Comparison of ENCODE assay signal across 8 cellular contexts in genomic region chr1:151945725-151946365, GRCh38. TPM values are rescaled to one million over a fixed set of nuclear protein-coding genes. Genes with fewer than 3 reads are reported as not detected.
DNase-seq lines count a peak whose midpoint lies in the region; ATAC-seq and TF ChIP-seq lines count a peak whose summit lies in the region.

No MANE protein-coding gene starts in this region.

- TF ChIP-seq CTCF in AG09319 (IDR thresholded peaks at IDR 0.05; ENCODE audit: low read depth, low read length) (no peak; the same call in 1 of the 2 replicates), HFF-Myc (IDR thresholded peaks at IDR 0.05; ENCODE audit: low read depth, low read length, missing control alignments) (no peak), fibroblast of villous mesenchyme (IDR thresholded peaks at IDR 0.05; ENCODE audit: insufficient read depth, low read depth, low read length) (no peak), transverse colon (IDR thresholded peaks at IDR 0.05) (peak in 1 of 5 experiments; percentile 16)

- H3K9me3 ChIP-seq in trophoblast cell (ENCODE audit: insufficient read depth, low read depth, low read length): peaks cover 2% of the 10 kb centered on the region
- no peaks in the 10 kb centered on the region for H3K9me3 ChIP-seq in transverse colon

- TF ChIP-seq POLR2A in transverse colon (IDR thresholded peaks at IDR 0.05): no peak

- H4K91ac ChIP-seq in trophoblast cell (ENCODE audit: low read depth, low read length): no peak overlapping the region

- DNase-seq in AG09319 (ENCODE audit: extremely low read depth, low read depth) (peak; percentile 98), HFF-Myc (ENCODE audit: extremely low read depth, low read depth) (peak; percentile 99), RKO (ENCODE audit: low spot score) (peak; percentile 82), fibroblast of villous mesenchyme (ENCODE audit: low read depth) (peak; percentile 96), trophoblast cell (peak; percentile 98 to 100), transverse colon (peak; percentile 89)
- peak; percentile 77 to 80 for DNase-seq in activated T-cell treated with anti-CD3 and anti-CD28 coated beads, Interleukin-2, amount 50 U/mL, for 72 hours

- H3K9ac ChIP-seq in trophoblast cell (ENCODE audit: low read length): no peak overlapping the region

- H2BK12ac ChIP-seq in trophoblast cell (ENCODE audit: low read length): no peak overlapping the region

- H2AFZ ChIP-seq in trophoblast cell (ENCODE audit: insufficient read depth, low read length, poor library complexity): no peak overlapping the region

- no peak overlapping the region for H2AK5ac ChIP-seq in trophoblast cell (ENCODE audit: low read length)

- H3K4me3 Mint-ChIP-seq in activated T-cell treated with anti-CD3 and anti-CD28 coated beads, Interleukin-2, amount 50 U/mL, for 72 hours: peak overlapping the region; percentile 39 to 93

- no peak overlapping the region for H2BK120ac ChIP-seq in trophoblast cell (ENCODE audit: insufficient read depth, low read length, poor library complexity)

- H3K27me3 Mint-ChIP-seq in activated T-cell treated with anti-CD3 and anti-CD28 coated beads, Interleukin-2, amount 50 U/mL, for 72 hours (ENCODE audit: low read depth): no peaks in the 10 kb centered on the region

- no peak overlapping the region for H3K4me2 ChIP-seq in trophoblast cell (ENCODE audit: low read length)

- no CpG with 5 or more reads among the region's 8 CpGs for WGBS in trophoblast cell (ENCODE audit: extremely low coverage, insufficient coverage, insufficient read length)
- 25% methylated on average over 7 to 8 of the region's 8 CpGs for WGBS in transverse colon (ENCODE audit: low coverage in 1 of 2), 2 donors

- H3K4ac ChIP-seq in trophoblast cell (ENCODE audit: low read depth, low read length): no peak overlapping the region

- H3K14ac ChIP-seq in trophoblast cell (ENCODE audit: low read length): no peak overlapping the region

- H3K27ac Mint-ChIP-seq in activated T-cell treated with anti-CD3 and anti-CD28 coated beads, Interleukin-2, amount 50 U/mL, for 72 hours: peak overlapping the region; percentile 98

- no peak overlapping the region for H2BK5ac ChIP-seq in trophoblast cell (ENCODE audit: low read depth, low read length, poor library complexity)

- H3K9me3 Mint-ChIP-seq in activated T-cell treated with anti-CD3 and anti-CD28 coated beads, Interleukin-2, amount 50 U/mL, for 72 hours: no peaks in the 10 kb centered on the region

- intact Hi-C loops in transverse colon (cut with DNase I; ENCODE audit: low total_unique reads): no loop called here

- no peak overlapping the region for H3K23ac ChIP-seq in trophoblast cell (ENCODE audit: low read length)

- no peaks in the 10 kb centered on the region for H3K4me1 ChIP-seq in trophoblast cell (ENCODE audit: control insufficient read depth in 1 of 2, insufficient read depth in 2 of 2, low read length in 2 of 2)
- H3K4me1 ChIP-seq in transverse colon: peaks cover 35 to 50% (median 39%) of the 10 kb centered on the region in 4 donors

- H3K27me3 ChIP-seq in trophoblast cell (ENCODE audit: insufficient read depth, low read length) (no peaks in the 10 kb centered on the region), transverse colon (no peaks in the 10 kb centered on the region)

- no peaks in the 10 kb centered on the region for H3K79me2 ChIP-seq in trophoblast cell (ENCODE audit: control insufficient read depth, insufficient read depth, low read length, poor library complexity)

- H3K36me3 ChIP-seq in trophoblast cell (ENCODE audit: control insufficient read depth in 1 of 2, insufficient read depth in 2 of 2, low read length in 2 of 2): no peaks in the 10 kb centered on the region
- H3K36me3 ChIP-seq in transverse colon: no peaks in the 10 kb centered on the region

- H3K4me1 Mint-ChIP-seq in activated T-cell treated with anti-CD3 and anti-CD28 coated beads, Interleukin-2, amount 50 U/mL, for 72 hours (ENCODE audit: low read depth): peaks cover 50% of the 10 kb centered on the region

- peak; percentile 56 to 59 for ATAC-seq in activated T-cell treated with anti-CD3 and anti-CD28 coated beads, Interleukin-2, amount 50 U/mL, for 72 hours (replicated peaks in 1 of 2)
- no peak for ATAC-seq in HG02852 (IDR thresholded peaks at IDR 0.05; ENCODE audit: unreplicated experiment)

- no peak overlapping the region for H3K18ac ChIP-seq in trophoblast cell (ENCODE audit: low read length)

- H3K79me1 ChIP-seq in trophoblast cell (ENCODE audit: low read length): no peaks in the 10 kb centered on the region

- H3K27ac ChIP-seq in trophoblast cell (ENCODE audit: low read depth, low read length) (no peak overlapping the region), transverse colon (peak overlapping the region; percentile 70 to 77 (median 74))

- no peak overlapping the region for H4K8ac ChIP-seq in trophoblast cell (ENCODE audit: low read depth, low read length)

- peaks cover 0 to 2% of the 10 kb centered on the region in 2 donors for H3K36me3 Mint-ChIP-seq in activated T-cell treated with anti-CD3 and anti-CD28 coated beads, Interleukin-2, amount 50 U/mL, for 72 hours (ENCODE audit: insufficient read depth in 2 of 2)

- peak; percentile 92 for TF ChIP-seq EP300 in transverse colon (IDR thresholded peaks at IDR 0.05; ENCODE audit: low read depth)

- in situ Hi-C loops in transverse colon (cut with MboI; ENCODE audit: low pct_ligation_motif_present in 1 of 4, low pct_unique_long_range_greater_than_20kb in 1 of 4, low sequenced_read_pairs in 3 of 4): no loop called here

- no peak overlapping the region for H3K4me3 ChIP-seq in HFF-Myc (replicated peaks; ENCODE audit: low read depth, low read length)
- no peak overlapping the region for H3K4me3 ChIP-seq in fibroblast of villous mesenchyme (ENCODE audit: low read depth, low read length)
- no peak overlapping the region for H3K4me3 ChIP-seq in trophoblast cell (ENCODE audit: low read depth, low read length)
- no peak overlapping the region for H3K4me3 ChIP-seq in transverse colon

- H4K12ac ChIP-seq in trophoblast cell (ENCODE audit: low read depth, low read length): no peak overlapping the region

RNA-seq across cellular contexts. Expression of gene THEM4, which starts 36.5 kb away (rescaled TPM):
- total RNA-seq in activated T-cell treated with anti-CD3 and anti-CD28 coated beads, Interleukin-2, amount 50 U/mL, for 72 hours: 10 to 100 TPM; 40.5 to 41.5 TPM
- total RNA-seq in fibroblast of villous mesenchyme: 9.1 and 9.7 TPM in 2 replicates
- polyA plus RNA-seq in trophoblast cell (2013): 5.0 and 5.5 TPM in 2 replicates
- 10 to 100 TPM in 2 of 4 donors, 1 to 10 TPM in 2; 4.6 to 21.8 (median 9.5) TPM for total RNA-seq in transverse colon

RNA-seq across cellular contexts. Expression of gene S100A10, which starts 47.8 kb away (rescaled TPM):
- 100 to 1,000 TPM in 1 of 2 donors, 10 to 100 TPM in 1; 76.6 to 138 TPM for total RNA-seq in activated T-cell treated with anti-CD3 and anti-CD28 coated beads, Interleukin-2, amount 50 U/mL, for 72 hours
- total RNA-seq in fibroblast of villous mesenchyme (70.0 and 70.2 TPM in 2 replicates), transverse colon (100 to 1,000 TPM in 3 of 4 donors, 10 to 100 TPM in 1; 59.1 to 289 (median 251) TPM)
- polyA plus RNA-seq in trophoblast cell (2013): 1,216 and 1,221 TPM in 2 replicates
